In genomic region chrX:30795981-30796958, GRCh38 we compare ENCODE assay signal across 2 cellular contexts.
TF ChIP-seq lines count a peak whose summit lies in the region.

No MANE protein-coding gene starts in this region.

TF ChIP-seq in H1, 55 proteins besides CTCF, POLR2A, EP300 and RAD21:
- TF ChIP-seq SUZ12 (IDR thresholded peaks at IDR 0.05; ENCODE audit: low read length) (no peak), EZH2 (IDR thresholded peaks at IDR 0.05; ENCODE audit: low read depth, low read length, severe bottlenecking) (no peak)

TF ChIP-seq in GM23338, 12 proteins besides CTCF, POLR2A, EP300 and RAD21:
- TF ChIP-seq ZNF114 (CRISPR knock-in tag; IDR thresholded peaks at IDR 0.05) (no peak), ETS1 (IDR thresholded peaks at IDR 0.05) (no peak), STAT1 (IDR thresholded peaks at IDR 0.05; ENCODE audit: unreplicated experiment) (no peak), EZH2phosphoT487 (IDR thresholded peaks at IDR 0.05; ENCODE audit: unreplicated experiment) (no peak), NANOG (IDR thresholded peaks at IDR 0.05; ENCODE audit: borderline replicate concordance) (no peak), REST (IDR thresholded peaks at IDR 0.05; ENCODE audit: unreplicated experiment) (no peak), ZNF462 (CRISPR knock-in tag; IDR thresholded peaks at IDR 0.05) (no peak)
